ENCODE assay signal across 16 cellular contexts in genomic region chr22:24400037-24400725, GRCh38. TPM values are rescaled to one million over a fixed set of nuclear protein-coding genes. Genes with fewer than 3 reads are reported as not detected.
DNase-seq lines count a peak whose midpoint lies in the region; ATAC-seq and TF ChIP-seq lines count a peak whose summit lies in the region.
"Had no signal": no experiment of that assay in that cellular context is flagged by ENCODE, and none has a peak within 500 bp of the region (broad histone marks: within the 10 kb centered on the region; RNA-seq: fewer than 3 reads in every experiment).

No MANE protein-coding gene starts in this region.

- ATAC-seq in GM18511 (IDR thresholded peaks at IDR 0.05; ENCODE audit: unreplicated experiment) (peak; percentile 4), GM21447 (IDR thresholded peaks at IDR 0.05; ENCODE audit: unreplicated experiment) (no peak), HG03342 (IDR thresholded peaks at IDR 0.05; ENCODE audit: unreplicated experiment) (no peak)
- ATAC-seq: gastroesophageal sphincter, left cardiac atrium, WTC11 had no signal

- TF ChIP-seq EP300 in sigmoid colon (IDR thresholded peaks at IDR 0.05) = no peak

- H3K4me3 Mint-ChIP-seq in CD14-positive monocyte (no peak overlapping the region), mesothelial cell of epicardium (no peak overlapping the region)
- H3K4me3 Mint-ChIP-seq: activated naive CD4-positive, alpha-beta T cell treated with anti-CD3 and anti-CD28 coated beads, Interleukin-2, amount 50 U/mL, for 24 hours; WTC11 had no signal

- 61 to 64% methylated on average over 8 of the region's 8 CpGs for WGBS in sigmoid colon, 2 donors

- H3K9me3 ChIP-seq in Peyer's patch (no peaks in the 10 kb centered on the region), sigmoid colon (no peaks in the 10 kb centered on the region), MG63 (no peaks in the 10 kb centered on the region)
- H3K9me3 ChIP-seq: gastroesophageal sphincter had no signal

- no peak for TF ChIP-seq CTCF in CD14-positive monocyte (IDR thresholded peaks at IDR 0.05)
- no peak for TF ChIP-seq CTCF in Peyer's patch (IDR thresholded peaks at IDR 0.05)
- TF ChIP-seq CTCF in mesothelial cell of epicardium (IDR thresholded peaks at IDR 0.05; ENCODE audit: unreplicated experiment) = no peak
- no peak for TF ChIP-seq CTCF in sigmoid colon (IDR thresholded peaks at IDR 0.05)

- peaks cover 0 to 2% (median 2%) of the 10 kb centered on the region in 3 donors for H3K27me3 Mint-ChIP-seq in CD14-positive monocyte (ENCODE audit: low read depth in 3 of 3)
- no peaks in the 10 kb centered on the region for H3K27me3 Mint-ChIP-seq in mesothelial cell of epicardium (ENCODE audit: low read depth)
- H3K27me3 Mint-ChIP-seq: activated naive CD4-positive, alpha-beta T cell treated with anti-CD3 and anti-CD28 coated beads, Interleukin-2, amount 50 U/mL, for 24 hours had no signal

- H3K4me1 Mint-ChIP-seq in CD14-positive monocyte (peaks cover 41% of the 10 kb centered on the region), mesothelial cell of epicardium (peaks cover 62% of the 10 kb centered on the region)
- H3K4me1 Mint-ChIP-seq: WTC11 had no signal

- H3K27ac Mint-ChIP-seq in CD14-positive monocyte (peak overlapping the region; percentile 89 to 98 (median 92)), mesothelial cell of epicardium (peak overlapping the region; percentile 57)
- H3K27ac Mint-ChIP-seq: WTC11 had no signal

- H3K36me3 Mint-ChIP-seq in CD14-positive monocyte (peaks cover 55 to 57% of the 10 kb centered on the region in 2 donors), mesothelial cell of epicardium (peaks cover 27% of the 10 kb centered on the region)

- no peak overlapping the region for H3K4me3 ChIP-seq in Peyer's patch
- no peak overlapping the region for H3K4me3 ChIP-seq in sigmoid colon
- no peak overlapping the region for H3K4me3 ChIP-seq in MG63
- H3K4me3 ChIP-seq: gastroesophageal sphincter had no signal

- peaks cover 0 to 24% (median 0%) of the 10 kb centered on the region in 3 donors for H3K36me3 ChIP-seq in Peyer's patch
- H3K36me3 ChIP-seq in sigmoid colon = peaks cover 0 to 37% (median 17%) of the 10 kb centered on the region in 4 donors
- peaks cover 55% of the 10 kb centered on the region for H3K36me3 ChIP-seq in MG63

- peaks cover 0 to 4% (median 0%) of the 10 kb centered on the region in 7 donors for H3K9me3 Mint-ChIP-seq in CD14-positive monocyte
- no peaks in the 10 kb centered on the region for H3K9me3 Mint-ChIP-seq in mesothelial cell of epicardium
- H3K9me3 Mint-ChIP-seq: activated naive CD4-positive, alpha-beta T cell treated with anti-CD3 and anti-CD28 coated beads, Interleukin-2, amount 50 U/mL, for 24 hours; WTC11 had no signal

- H3K27ac ChIP-seq in Peyer's patch = peak overlapping the region in 3 of 4 donors; percentile 9 to 42 (median 40)
- H3K27ac ChIP-seq in sigmoid colon = no peak overlapping the region

- H3K27me3 ChIP-seq in Peyer's patch = no peaks in the 10 kb centered on the region
- no peaks in the 10 kb centered on the region for H3K27me3 ChIP-seq in sigmoid colon
- H3K27me3 ChIP-seq in MG63 = no peaks in the 10 kb centered on the region
- H3K27me3 ChIP-seq: gastroesophageal sphincter had no signal

- intact Hi-C loops in CD14-positive monocyte (cut with micrococcal nuclease) (loop anchor here in 1 of 2 donors (5.0 kb wide), 1 partner anchor 73 kb away; no protein-coding TSS in a partner anchor), sigmoid colon (cut with DNase I) (no loop called here)

- TF ChIP-seq POLR2A in Peyer's patch (IDR thresholded peaks at IDR 0.05) (no peak), sigmoid colon (IDR thresholded peaks at IDR 0.05) (no peak)

- H3K4me1 ChIP-seq in Peyer's patch (peaks cover 0 to 27% (median 0%) of the 10 kb centered on the region in 4 donors), sigmoid colon (peaks cover 0 to 42% (median 33%) of the 10 kb centered on the region in 4 donors)

- DNase-seq in CD14-positive monocyte (ENCODE audit: low spot score) (no peak), Peyer's patch (no peak), mesothelial cell of epicardium (ENCODE audit: low spot score in 2 of 2, unreplicated experiment in 2 of 2) (no peak), sigmoid colon (no peak), MG63 (no peak)
- DNase-seq: cortex of kidney, KBM-7, left cardiac atrium, NCI-H2081, RPMI8226 had no signal

RNA-seq across cellular contexts. Expression of gene ADORA2A, which starts 27.2 kb away (rescaled TPM):
- polyA plus RNA-seq in CD14-positive monocyte (1 to 10 TPM; 5.8 to 6.5 TPM), sigmoid colon (1 to 10 TPM; 1.2 to 9.3 (median 1.8) TPM)
- total RNA-seq in Peyer's patch (1 to 10 TPM; 1.3 to 4.3 (median 2.6) TPM), mesothelial cell of epicardium (8.3 to 10.8 TPM (median 9.4 TPM) in 3 replicates), sigmoid colon (1 to 10 TPM; 2.1 to 5.3 (median 3.3) TPM)
- 0.16 and 2.0 TPM in 2 replicates for total RNA-seq in MG63 (2014; rRNA removed; shearing (Covaris generic); ENCODE audit: low replicate concordance)

Comparison
In these comparisons a context has a peak if more than half of its experiments do, and no peak if none do; other contexts are left out.
1. H3K27ac ChIP-seq: peak in Peyer's patch (3 of 4); none in sigmoid colon (0 of 4).